ENCODE assay signal across 18 cellular contexts in the genomic region with DNA sequence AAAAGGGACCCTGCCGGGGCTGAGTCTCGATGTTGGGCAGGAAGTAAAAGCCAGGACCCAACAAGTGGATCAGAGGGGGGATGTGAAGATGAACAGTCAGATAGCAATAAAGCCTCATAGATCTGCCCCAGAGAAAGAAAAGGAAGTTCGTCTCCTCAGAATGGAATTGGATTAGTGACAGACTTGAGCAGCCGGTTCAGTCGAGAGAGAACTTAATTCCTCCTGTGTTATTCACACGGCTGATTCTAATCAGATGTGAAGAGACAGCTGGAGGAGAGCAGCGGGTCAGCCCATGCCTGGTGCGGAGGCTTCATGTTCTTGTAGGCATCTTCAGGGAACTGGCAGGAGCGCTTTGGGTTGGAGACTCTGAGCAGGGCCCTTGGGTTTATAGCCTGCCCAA. TPM values are rescaled to one million over a fixed set of nuclear protein-coding genes. Genes with fewer than 3 reads are reported as not detected.
DNase-seq lines count a peak whose midpoint lies in the region; ATAC-seq and TF ChIP-seq lines count a peak whose summit lies in the region.
"Had no signal": no experiment of that assay in that cellular context is flagged by ENCODE, and none has a peak within 500 bp of the region (broad histone marks: within the 10 kb centered on the region; RNA-seq: fewer than 3 reads in every experiment).

No MANE protein-coding gene starts in this region.

- no peaks in the 10 kb centered on the region for H3K9me3 Mint-ChIP-seq in WTC11
- H3K9me3 Mint-ChIP-seq in T-cell, result no peaks in the 10 kb centered on the region
- H3K9me3 Mint-ChIP-seq: activated naive CD4-positive, alpha-beta T cell treated with anti-CD3 and anti-CD28 coated beads, Interleukin-2, amount 50 U/mL, for 24 hours; activated T-cell treated with anti-CD3 and anti-CD28 coated beads, Interleukin-2, amount 50 U/mL, for 24 hours; naive thymus-derived CD4-positive, alpha-beta T cell had no signal

- peaks cover 51% of the 10 kb centered on the region for H3K4me1 Mint-ChIP-seq in WTC11
- H3K4me1 Mint-ChIP-seq in T-cell, result peaks cover 3 to 26% (median 11%) of the 10 kb centered on the region in 3 donors

- DNase-seq in NCI-H2171 treated with DMSO at 0.1 percent for 48 hours (lab: John Stamatoyannopoulos, UW) (peak; percentile 57), NCI-H2171 (lab: John Stamatoyannopoulos, UW) (no peak), WTC11 (ENCODE audit: low spot score) (no peak), myocyte (ENCODE audit: low read depth) (peak; percentile 95), head of caudate nucleus (no peak), T-cell (no peak), HAP-1 (ENCODE audit: low spot score in 2 of 2) (no peak)
- DNase-seq: kidney, T-helper 17 cell had no signal

- H3K4me3 Mint-ChIP-seq in WTC11 (no peak overlapping the region), T-cell (no peak overlapping the region)
- H3K4me3 Mint-ChIP-seq: activated CD8-positive, alpha-beta T cell treated with anti-CD3 and anti-CD28 coated beads, Interleukin-2, amount 10 ng/mL, durations not matched to agents 7 days and 5 days; activated naive CD4-positive, alpha-beta T cell treated with anti-CD3 and anti-CD28 coated beads, Interleukin-2, amount 50 U/mL, for 24 hours; activated T-cell treated with anti-CD3 and anti-CD28 coated beads, Interleukin-2, amount 50 U/mL, for 24 hours; naive thymus-derived CD4-positive, alpha-beta T cell; T-helper 17 cell had no signal

- H3K4me3 ChIP-seq in HAP-1, result no peak overlapping the region
- H3K4me3 ChIP-seq: colonic mucosa, pancreas, upper lobe of right lung had no signal

- ATAC-seq in WTC11, result no peak
- ATAC-seq in T-cell (replicated peaks in 1 of 4), result no peak
- ATAC-seq in HG02642 (IDR thresholded peaks at IDR 0.05; ENCODE audit: poor library complexity, unreplicated experiment), result no peak
- ATAC-seq: activated CD8-positive, alpha-beta T cell treated with anti-CD3 and anti-CD28 coated beads, Interleukin-2, amount 10 ng/mL, durations not matched to agents 7 days and 5 days; T-helper 17 cell had no signal

- H3K36me3 Mint-ChIP-seq in WTC11 (0 out of 2 replicates have a peak, but pooled peaks cover 3% of the 10 kb centered on the region), T-cell (peaks cover 26% of the 10 kb centered on the region)
- H3K36me3 Mint-ChIP-seq: activated naive CD4-positive, alpha-beta T cell treated with anti-CD3 and anti-CD28 coated beads, Interleukin-2, amount 50 U/mL, for 24 hours had no signal

- H3K27me3 Mint-ChIP-seq in WTC11 (ENCODE audit: low read depth), result no peaks in the 10 kb centered on the region
- H3K27me3 Mint-ChIP-seq in T-cell, result no peaks in the 10 kb centered on the region
- H3K27me3 Mint-ChIP-seq: activated naive CD4-positive, alpha-beta T cell treated with anti-CD3 and anti-CD28 coated beads, Interleukin-2, amount 50 U/mL, for 24 hours; activated T-cell treated with anti-CD3 and anti-CD28 coated beads, Interleukin-2, amount 50 U/mL, for 24 hours; naive thymus-derived CD4-positive, alpha-beta T cell; T-helper 17 cell had no signal

- H3K4me1 ChIP-seq in HAP-1, result peaks cover 9% of the 10 kb centered on the region
- H3K4me1 ChIP-seq: colonic mucosa, pancreas, upper lobe of right lung had no signal

- TF ChIP-seq CTCF in WTC11 (IDR thresholded peaks at IDR 0.05), result no peak

- POLR2A ChIA-PET in WTC11 (lab: Charles Lee), result no interaction called here
- POLR2A ChIA-PET in T-cell (lab: Charles Lee), result no interaction called here

- H3K27ac Mint-ChIP-seq in WTC11 (peak overlapping the region; percentile 66; the same call in 1 of the 2 replicates), T-cell (no peak overlapping the region)
- H3K27ac Mint-ChIP-seq: activated CD8-positive, alpha-beta T cell treated with anti-CD3 and anti-CD28 coated beads, Interleukin-2, amount 10 ng/mL, durations not matched to agents 7 days and 5 days; activated T-cell treated with anti-CD3 and anti-CD28 coated beads, Interleukin-2, amount 50 U/mL, for 24 hours; T-helper 17 cell had no signal

- no peaks in the 10 kb centered on the region for H3K27me3 ChIP-seq in HAP-1 (ENCODE audit: low read depth)
- H3K27me3 ChIP-seq: colonic mucosa, pancreas, upper lobe of right lung had no signal

- CTCF ChIA-PET in WTC11 (lab: Charles Lee) (interaction anchor here (0.5 to 7.8 kb wide), 44 partner anchors 9 to 398 kb away, joined by 3 to 105 read pairs (median 5); a partner anchor contains a TSS), T-cell (lab: Charles Lee) (interaction anchor here in 1 of 2 donors (1.1 to 1.3 kb wide), 2 partner anchors 313 to 315 kb away, joined by 3 to 8 read pairs; no protein-coding TSS in a partner anchor)

- in situ Hi-C loops in HAP-1 (cut with MboI; ENCODE audit: low sequenced_read_pairs), result no loop called here

- H3K36me3 ChIP-seq in HAP-1 (replicated peaks), result peaks cover 9% of the 10 kb centered on the region
- H3K36me3 ChIP-seq: colonic mucosa, pancreas had no signal

- H3K9me3 ChIP-seq in HAP-1, result no peaks in the 10 kb centered on the region
- H3K9me3 ChIP-seq: colonic mucosa, pancreas, upper lobe of right lung had no signal

- intact Hi-C loops in head of caudate nucleus (cut with DNase I), result no loop called here

TF ChIP-seq in WTC11, 78 proteins besides CTCF, POLR2A, EP300 and RAD21:
- TF ChIP-seq, protein P1, sequence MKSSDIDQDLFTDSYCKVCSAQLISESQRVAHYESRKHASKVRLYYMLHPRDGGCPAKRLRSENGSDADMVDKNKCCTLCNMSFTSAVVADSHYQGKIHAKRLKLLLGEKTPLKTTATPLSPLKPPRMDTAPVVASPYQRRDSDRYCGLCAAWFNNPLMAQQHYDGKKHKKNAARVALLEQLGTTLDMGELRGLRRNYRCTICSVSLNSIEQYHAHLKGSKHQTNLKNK (CRISPR knock-in tag; IDR thresholded peaks at IDR 0.05), result no peak
- no peak for TF ChIP-seq KAT7 (CRISPR knock-in tag; IDR thresholded peaks at IDR 0.05; ENCODE audit: borderline replicate concordance)
- TF ChIP-seq, protein P2, sequence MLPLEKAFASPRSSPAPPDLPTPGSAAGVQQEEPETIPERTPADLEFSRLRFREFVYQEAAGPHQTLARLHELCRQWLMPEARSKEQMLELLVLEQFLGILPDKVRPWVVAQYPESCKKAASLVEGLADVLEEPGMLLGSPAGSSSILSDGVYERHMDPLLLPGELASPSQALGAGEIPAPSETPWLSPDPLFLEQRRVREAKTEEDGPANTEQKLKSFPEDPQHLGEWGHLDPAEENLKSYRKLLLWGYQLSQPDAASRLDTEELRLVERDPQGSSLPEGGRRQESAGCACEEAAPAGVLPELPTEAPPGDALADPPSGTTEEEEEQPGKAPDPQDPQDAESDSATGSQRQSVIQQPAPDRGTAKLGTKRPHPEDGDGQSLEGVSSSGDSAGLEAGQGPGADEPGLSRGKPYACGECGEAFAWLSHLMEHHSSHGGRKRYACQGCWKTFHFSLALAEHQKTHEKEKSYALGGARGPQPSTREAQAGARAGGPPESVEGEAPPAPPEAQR (CRISPR knock-in tag; IDR thresholded peaks at IDR 0.05), result no peak
- TF ChIP-seq FOXP1 (CRISPR knock-in tag; IDR thresholded peaks at IDR 0.05; ENCODE audit: borderline replicate concordance), result no peak
- TF ChIP-seq IRF2 (CRISPR knock-in tag; IDR thresholded peaks at IDR 0.05; ENCODE audit: borderline replicate concordance, low read depth), result no peak
- TF ChIP-seq, protein P3, sequence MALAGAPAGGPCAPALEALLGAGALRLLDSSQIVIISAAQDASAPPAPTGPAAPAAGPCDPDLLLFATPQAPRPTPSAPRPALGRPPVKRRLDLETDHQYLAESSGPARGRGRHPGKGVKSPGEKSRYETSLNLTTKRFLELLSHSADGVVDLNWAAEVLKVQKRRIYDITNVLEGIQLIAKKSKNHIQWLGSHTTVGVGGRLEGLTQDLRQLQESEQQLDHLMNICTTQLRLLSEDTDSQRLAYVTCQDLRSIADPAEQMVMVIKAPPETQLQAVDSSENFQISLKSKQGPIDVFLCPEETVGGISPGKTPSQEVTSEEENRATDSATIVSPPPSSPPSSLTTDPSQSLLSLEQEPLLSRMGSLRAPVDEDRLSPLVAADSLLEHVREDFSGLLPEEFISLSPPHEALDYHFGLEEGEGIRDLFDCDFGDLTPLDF (CRISPR knock-in tag; IDR thresholded peaks at IDR 0.05), result no peak
- TF ChIP-seq RELA (CRISPR knock-in tag; IDR thresholded peaks at IDR 0.05; ENCODE audit: borderline replicate concordance), result no peak
- no peak for TF ChIP-seq JAZF1 (CRISPR knock-in tag; IDR thresholded peaks at IDR 0.05)

RNA-seq across cellular contexts. Expression of a gene that starts 29.3 kb away (rescaled TPM):
- total RNA-seq in WTC11 (2021), result 0.11 to 0.17 TPM in 2 of 3 replicates, not detected in the other
- 0.05 and 0.16 TPM in 2 replicates for total RNA-seq in myocyte
- 0.13 TPM for polyA plus RNA-seq in myocyte (2012)
- total RNA-seq in T-cell, result under 1 TPM; 0.07 to 0.56 (median 0.09) TPM
- total RNA-seq: activated CD8-positive, alpha-beta T cell treated with anti-CD3 and anti-CD28 coated beads, Interleukin-2, amount 10 ng/mL, durations not matched to agents 7 days and 5 days; lung microvascular endothelial cell; upper lobe of right lung had no signal

Comparison
In these comparisons a context has a peak if more than half of its experiments do, and no peak if none do; other contexts are left out.
1. DNase-seq: peak in NCI-H2171 treated with DMSO at 0.1 percent for 48 hours (single experiment) and myocyte (single experiment); none in NCI-H2171 (single experiment), WTC11 (single experiment), head of caudate nucleus (0 of 42), T-cell (0 of 34) and HAP-1 (0 of 2).